Comparison of ENCODE assay signal across 2 cellular contexts in the genomic region with DNA sequence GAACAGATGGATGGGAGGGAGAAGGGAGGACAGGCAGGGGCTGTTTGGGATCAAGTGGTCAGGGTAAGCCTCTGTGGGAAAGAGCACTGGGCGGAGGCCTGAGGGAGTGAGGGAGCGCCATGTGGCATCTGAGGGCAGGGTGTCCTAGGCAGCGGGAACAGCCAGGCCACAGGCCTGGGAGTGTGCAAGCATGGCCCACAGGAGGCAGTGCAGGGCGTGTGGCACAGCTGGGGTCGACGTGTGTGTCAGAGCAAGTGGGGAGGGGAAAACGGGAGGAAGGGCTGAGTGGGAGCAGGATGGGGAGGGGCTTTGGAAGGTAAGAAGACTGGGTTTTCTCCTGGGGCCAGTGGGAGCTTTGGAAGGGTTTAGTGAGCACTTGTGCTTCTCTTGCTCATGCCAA.
TF ChIP-seq lines count a peak whose summit lies in the region.

No MANE protein-coding gene starts in this region.

TF ChIP-seq in WTC11, 78 proteins besides CTCF, POLR2A, EP300 and RAD21 (continued from another document):
- TF ChIP-seq ETV6 (CRISPR knock-in tag; IDR thresholded peaks at IDR 0.05) = no peak
- no peak for TF ChIP-seq RORB (CRISPR knock-in tag; IDR thresholded peaks at IDR 0.05)
- TF ChIP-seq, protein P1, sequence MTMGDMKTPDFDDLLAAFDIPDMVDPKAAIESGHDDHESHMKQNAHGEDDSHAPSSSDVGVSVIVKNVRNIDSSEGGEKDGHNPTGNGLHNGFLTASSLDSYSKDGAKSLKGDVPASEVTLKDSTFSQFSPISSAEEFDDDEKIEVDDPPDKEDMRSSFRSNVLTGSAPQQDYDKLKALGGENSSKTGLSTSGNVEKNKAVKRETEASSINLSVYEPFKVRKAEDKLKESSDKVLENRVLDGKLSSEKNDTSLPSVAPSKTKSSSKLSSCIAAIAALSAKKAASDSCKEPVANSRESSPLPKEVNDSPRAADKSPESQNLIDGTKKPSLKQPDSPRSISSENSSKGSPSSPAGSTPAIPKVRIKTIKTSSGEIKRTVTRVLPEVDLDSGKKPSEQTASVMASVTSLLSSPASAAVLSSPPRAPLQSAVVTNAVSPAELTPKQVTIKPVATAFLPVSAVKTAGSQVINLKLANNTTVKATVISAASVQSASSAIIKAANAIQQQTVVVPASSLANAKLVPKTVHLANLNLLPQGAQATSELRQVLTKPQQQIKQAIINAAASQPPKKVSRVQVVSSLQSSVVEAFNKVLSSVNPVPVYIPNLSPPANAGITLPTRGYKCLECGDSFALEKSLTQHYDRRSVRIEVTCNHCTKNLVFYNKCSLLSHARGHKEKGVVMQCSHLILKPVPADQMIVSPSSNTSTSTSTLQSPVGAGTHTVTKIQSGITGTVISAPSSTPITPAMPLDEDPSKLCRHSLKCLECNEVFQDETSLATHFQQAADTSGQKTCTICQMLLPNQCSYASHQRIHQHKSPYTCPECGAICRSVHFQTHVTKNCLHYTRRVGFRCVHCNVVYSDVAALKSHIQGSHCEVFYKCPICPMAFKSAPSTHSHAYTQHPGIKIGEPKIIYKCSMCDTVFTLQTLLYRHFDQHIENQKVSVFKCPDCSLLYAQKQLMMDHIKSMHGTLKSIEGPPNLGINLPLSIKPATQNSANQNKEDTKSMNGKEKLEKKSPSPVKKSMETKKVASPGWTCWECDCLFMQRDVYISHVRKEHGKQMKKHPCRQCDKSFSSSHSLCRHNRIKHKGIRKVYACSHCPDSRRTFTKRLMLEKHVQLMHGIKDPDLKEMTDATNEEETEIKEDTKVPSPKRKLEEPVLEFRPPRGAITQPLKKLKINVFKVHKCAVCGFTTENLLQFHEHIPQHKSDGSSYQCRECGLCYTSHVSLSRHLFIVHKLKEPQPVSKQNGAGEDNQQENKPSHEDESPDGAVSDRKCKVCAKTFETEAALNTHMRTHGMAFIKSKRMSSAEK (CRISPR knock-in tag; IDR thresholded peaks at IDR 0.05; ENCODE audit: borderline replicate concordance) = no peak
- TF ChIP-seq, protein P2, sequence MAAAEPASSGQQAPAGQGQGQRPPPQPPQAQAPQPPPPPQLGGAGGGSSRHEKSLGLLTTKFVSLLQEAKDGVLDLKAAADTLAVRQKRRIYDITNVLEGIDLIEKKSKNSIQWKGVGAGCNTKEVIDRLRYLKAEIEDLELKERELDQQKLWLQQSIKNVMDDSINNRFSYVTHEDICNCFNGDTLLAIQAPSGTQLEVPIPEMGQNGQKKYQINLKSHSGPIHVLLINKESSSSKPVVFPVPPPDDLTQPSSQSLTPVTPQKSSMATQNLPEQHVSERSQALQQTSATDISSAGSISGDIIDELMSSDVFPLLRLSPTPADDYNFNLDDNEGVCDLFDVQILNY (CRISPR knock-in tag; IDR thresholded peaks at IDR 0.05) = no peak
- TF ChIP-seq NFYB (CRISPR knock-in tag; conservative IDR thresholded peaks at IDR 0.05; ENCODE audit: low read depth) = no peak
- TF ChIP-seq, protein P3, sequence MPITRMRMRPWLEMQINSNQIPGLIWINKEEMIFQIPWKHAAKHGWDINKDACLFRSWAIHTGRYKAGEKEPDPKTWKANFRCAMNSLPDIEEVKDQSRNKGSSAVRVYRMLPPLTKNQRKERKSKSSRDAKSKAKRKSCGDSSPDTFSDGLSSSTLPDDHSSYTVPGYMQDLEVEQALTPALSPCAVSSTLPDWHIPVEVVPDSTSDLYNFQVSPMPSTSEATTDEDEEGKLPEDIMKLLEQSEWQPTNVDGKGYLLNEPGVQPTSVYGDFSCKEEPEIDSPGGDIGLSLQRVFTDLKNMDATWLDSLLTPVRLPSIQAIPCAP (CRISPR knock-in tag; IDR thresholded peaks at IDR 0.05) = no peak
- no peak for TF ChIP-seq MYBL2 (CRISPR knock-in tag; IDR thresholded peaks at IDR 0.05)
- TF ChIP-seq SMAD3 (CRISPR knock-in tag; IDR thresholded peaks at IDR 0.05; ENCODE audit: borderline replicate concordance) = no peak
- no peak for TF ChIP-seq GTF2I (CRISPR knock-in tag; conservative IDR thresholded peaks at IDR 0.05)
- TF ChIP-seq ZNF232 (CRISPR knock-in tag; IDR thresholded peaks at IDR 0.05) = no peak
- no peak for TF ChIP-seq NR1H2 (CRISPR knock-in tag; IDR thresholded peaks at IDR 0.05)
- no peak for TF ChIP-seq RELA (CRISPR knock-in tag; IDR thresholded peaks at IDR 0.05; ENCODE audit: borderline replicate concordance)

TF ChIP-seq in HepG2, 621 proteins besides CTCF, POLR2A, EP300 and RAD21 (continued from another document):
- TF ChIP-seq, protein P4, sequence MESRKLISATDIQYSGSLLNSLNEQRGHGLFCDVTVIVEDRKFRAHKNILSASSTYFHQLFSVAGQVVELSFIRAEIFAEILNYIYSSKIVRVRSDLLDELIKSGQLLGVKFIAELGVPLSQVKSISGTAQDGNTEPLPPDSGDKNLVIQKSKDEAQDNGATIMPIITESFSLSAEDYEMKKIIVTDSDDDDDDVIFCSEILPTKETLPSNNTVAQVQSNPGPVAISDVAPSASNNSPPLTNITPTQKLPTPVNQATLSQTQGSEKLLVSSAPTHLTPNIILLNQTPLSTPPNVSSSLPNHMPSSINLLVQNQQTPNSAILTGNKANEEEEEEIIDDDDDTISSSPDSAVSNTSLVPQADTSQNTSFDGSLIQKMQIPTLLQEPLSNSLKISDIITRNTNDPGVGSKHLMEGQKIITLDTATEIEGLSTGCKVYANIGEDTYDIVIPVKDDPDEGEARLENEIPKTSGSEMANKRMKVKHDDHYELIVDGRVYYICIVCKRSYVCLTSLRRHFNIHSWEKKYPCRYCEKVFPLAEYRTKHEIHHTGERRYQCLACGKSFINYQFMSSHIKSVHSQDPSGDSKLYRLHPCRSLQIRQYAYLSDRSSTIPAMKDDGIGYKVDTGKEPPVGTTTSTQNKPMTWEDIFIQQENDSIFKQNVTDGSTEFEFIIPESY (CRISPR knock-in tag; IDR thresholded peaks at IDR 0.05) = peak; percentile 28; the same call in 1 of the 2 replicates
TF ChIP-seq in HepG2: peak in this region for 1.
